8 cellular contexts compared by ENCODE assay signal in the genomic region with DNA sequence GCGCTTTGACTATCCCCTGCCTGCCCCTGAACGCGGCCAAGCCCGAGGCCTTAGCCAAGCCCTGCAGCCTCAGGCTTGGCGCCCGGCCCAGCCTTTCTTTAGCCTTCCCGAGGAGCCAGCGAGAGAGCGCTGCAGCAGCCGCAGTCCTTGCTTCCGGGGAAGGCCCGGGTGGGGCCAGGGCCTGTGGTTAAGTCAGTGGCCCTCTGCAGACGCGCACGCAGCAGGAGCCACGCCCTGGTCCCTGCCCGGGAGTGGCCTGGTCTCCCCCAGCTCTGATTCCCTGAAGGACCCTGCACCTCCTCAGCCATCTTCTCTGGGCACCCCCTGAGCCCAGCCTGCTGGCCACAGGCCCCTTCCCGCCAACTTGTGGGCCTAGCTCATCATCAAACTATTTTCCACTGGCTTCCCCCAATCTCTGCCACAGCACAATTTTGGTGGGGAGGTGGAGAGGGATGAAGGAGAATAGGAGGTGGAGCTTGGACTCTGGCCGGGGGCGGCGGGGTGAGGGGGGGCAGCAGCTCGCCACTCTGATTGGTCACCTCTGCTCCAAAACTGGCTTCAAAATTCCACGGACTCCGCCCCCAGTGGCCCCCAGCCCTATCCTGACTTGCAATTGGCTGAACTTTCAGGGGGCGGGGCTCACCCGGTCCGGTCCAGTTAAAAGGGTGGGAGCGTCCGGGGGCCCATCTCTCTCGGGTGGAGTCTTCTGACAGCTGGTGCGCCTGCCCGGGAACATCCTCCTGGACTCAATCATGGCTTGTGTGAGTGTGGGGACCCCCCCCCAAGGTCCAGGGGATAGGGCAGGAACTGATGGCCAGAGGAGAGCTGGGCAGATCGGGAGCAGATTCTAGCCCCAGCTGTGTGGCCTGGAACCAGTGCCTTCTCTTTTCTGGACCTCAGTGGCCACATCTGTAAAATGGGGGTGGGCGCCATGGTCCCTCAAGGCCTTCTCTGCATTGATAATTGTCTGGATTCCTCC. TPM values are rescaled to one million over a fixed set of nuclear protein-coding genes. Genes with fewer than 3 reads are reported as not detected.
DNase-seq lines count a peak whose midpoint lies in the region; ATAC-seq, FAIRE-seq and TF ChIP-seq lines count a peak whose summit lies in the region.

A gene (plus strand): TSS at position 686 of the 979 bp plus-strand sequence. CDS start 67 bp downstream, at position 753.

- H3K4me3 ChIP-seq in thymus (ENCODE audit: low read length): peak within 1 kb of the TSS; percentile 72

- DNase-seq in AG08395 (ENCODE audit: low spot score): peak; percentile 98
- peak; percentile 90 for DNase-seq in RCC 7860 (ENCODE audit: low spot score)
- DNase-seq in activated gamma-delta T cell (lab: John Stamatoyannopoulos, UW): peak; percentile 50
- peak; percentile 98 for DNase-seq in fibroblast of the conjunctiva (ENCODE audit: low read depth)
- DNase-seq in natural killer cell treated with Interleukin-12 subunit alpha and Interleukin-12 subunit beta and Interleukin-15 and Interleukin-18, amount 100 ng/mL, for 72 hours (ENCODE audit: low spot score): peak; percentile 91

- H3K9me3 ChIP-seq in thymus (ENCODE audit: control insufficient read depth): no peaks in the 10 kb centered on the region

- no peaks in the 10 kb centered on the region for H3K36me3 ChIP-seq in thymus (ENCODE audit: control insufficient read depth, insufficient read depth)

- 29% methylated on average over 34 of the region's 34 CpGs for WGBS in thymus

- peak within 1 kb of the TSS; percentile 97 for H3K4me3 Mint-ChIP-seq in natural killer cell treated with Interleukin-12 subunit alpha and Interleukin-12 subunit beta and Interleukin-15 and Interleukin-18, amount 100 ng/mL, for 72 hours

- H3K27ac ChIP-seq in thymus (ENCODE audit: low read depth): peak within 1 kb of the TSS; percentile 99

- peak; percentile 35 for ATAC-seq in HG03521 (IDR thresholded peaks at IDR 0.05; ENCODE audit: unreplicated experiment)
- ATAC-seq in natural killer cell treated with Interleukin-12 subunit alpha and Interleukin-12 subunit beta and Interleukin-15 and Interleukin-18, amount 100 ng/mL, for 72 hours: peak; percentile 74 to 81

- H3K36me3 Mint-ChIP-seq in natural killer cell treated with Interleukin-12 subunit alpha and Interleukin-12 subunit beta and Interleukin-15 and Interleukin-18, amount 100 ng/mL, for 72 hours: no peaks in the 10 kb centered on the region

- no peaks in the 10 kb centered on the region for H3K27me3 ChIP-seq in thymus (ENCODE audit: control insufficient read depth, insufficient read depth)

- peaks cover 32 to 35% of the 10 kb centered on the region in 2 donors for H3K4me1 Mint-ChIP-seq in natural killer cell treated with Interleukin-12 subunit alpha and Interleukin-12 subunit beta and Interleukin-15 and Interleukin-18, amount 100 ng/mL, for 72 hours (ENCODE audit: low read depth in 2 of 2)

- no peaks in the 10 kb centered on the region for H3K27me3 Mint-ChIP-seq in natural killer cell treated with Interleukin-12 subunit alpha and Interleukin-12 subunit beta and Interleukin-15 and Interleukin-18, amount 100 ng/mL, for 72 hours

- peak within 1 kb of the TSS; percentile 89 to 90 for H3K27ac Mint-ChIP-seq in natural killer cell treated with Interleukin-12 subunit alpha and Interleukin-12 subunit beta and Interleukin-15 and Interleukin-18, amount 100 ng/mL, for 72 hours

- no peaks in the 10 kb centered on the region for H3K9me3 Mint-ChIP-seq in natural killer cell treated with Interleukin-12 subunit alpha and Interleukin-12 subunit beta and Interleukin-15 and Interleukin-18, amount 100 ng/mL, for 72 hours

- peaks cover 34% of the 10 kb centered on the region for H3K4me1 ChIP-seq in thymus (ENCODE audit: control insufficient read depth, insufficient read depth, low read length)

- FAIRE-seq in RCC 7860 (lab: Jason Lieb, UNC): peak; percentile 88

- peak; percentile 85 for TF ChIP-seq POLR2A in GM18526 (IDR thresholded peaks at IDR 0.05; ENCODE audit: extremely low read depth, insufficient read length)

RNA-seq across cellular contexts. Expression of the gene that starts here (rescaled TPM):
- total RNA-seq in natural killer cell treated with Interleukin-12 subunit alpha and Interleukin-12 subunit beta and Interleukin-15 and Interleukin-18, amount 100 ng/mL, for 72 hours: 100 to 1,000 TPM; 290 to 675 TPM
- 554 TPM for polyA plus RNA-seq in thymus

Comparison
In these comparisons a context has a peak if more than half of its experiments do, and no peak if none do; other contexts are left out.
1. Peak in every context shown above with its lines: DNase-seq, ATAC-seq, H3K4me3 ChIP-seq and H3K27ac ChIP-seq.